17 cellular contexts compared by ENCODE assay signal in genomic region chr6:49906511-49906910, GRCh38. TPM values are rescaled to one million over a fixed set of nuclear protein-coding genes. Genes with fewer than 3 reads are reported as not detected.
A peak's percentile ranks its signal among the peaks of the same experiment; 100 is the strongest.
DNase-seq lines count a peak whose midpoint lies in the region; ATAC-seq and TF ChIP-seq lines count a peak whose summit lies in the region.
"Had no signal": no experiment of that assay in that cellular context is flagged by ENCODE, and none has a peak within 500 bp of the region (broad histone marks: within the 10 kb centered on the region; RNA-seq: fewer than 3 reads in every experiment).

No MANE protein-coding gene starts in this region.

- no peak for TF ChIP-seq POLR2A in breast epithelium (IDR thresholded peaks at IDR 0.05)

- no peak overlapping the region for H3K4me3 Mint-ChIP-seq in MCF 10A (ENCODE audit: unreplicated experiment)
- H3K4me3 Mint-ChIP-seq in glutamatergic neuron (ENCODE audit: unreplicated experiment): peak overlapping the region; percentile 34
- no peak overlapping the region for H3K4me3 Mint-ChIP-seq in activated CD4-positive, alpha-beta memory T cell treated with anti-CD3 and anti-CD28 coated beads for 36 hours
- H3K4me3 Mint-ChIP-seq: endodermal cell; stimulated activated effector memory CD8-positive, alpha-beta T cell treated with anti-CD3 and anti-CD28 coated beads, Interleukin-12 subunit alpha, Interleukin-12 subunit beta, amount 100 ng/mL, for 72 hours; T-cell had no signal

- DNase-seq in MCF 10A (ENCODE audit: unreplicated experiment) (peak; percentile 53), breast epithelium (ENCODE audit: low spot score in 2 of 2) (no peak), NCI-H524 treated with DMSO at 0.1 percent for 48 hours (lab: John Stamatoyannopoulos, UW) (peak; percentile 48), glutamatergic neuron (peak; percentile 70), NCI-H1417 treated with DMSO at 0.1 percent for 48 hours (lab: John Stamatoyannopoulos, UW) (no peak)
- DNase-seq in activated CD4-positive, alpha-beta memory T cell treated with anti-CD3 and anti-CD28 coated beads for 36 hours: no peak
- DNase-seq: endodermal cell, NCI-H1105 treated with DMSO at 0.1 percent for 48 hours, pancreas, T-cell, transverse colon had no signal

- H3K4me3 ChIP-seq in breast epithelium: no peak overlapping the region
- H3K4me3 ChIP-seq: pancreas, transverse colon had no signal

- CTCF ChIA-PET in MCF 10A (lab: Yijun Ruan, JAX): interaction anchor here (0.6 kb wide), 1 partner anchor 374 kb away, joined by 3 read pairs; no protein-coding TSS in a partner anchor
- CTCF ChIA-PET in activated CD4-positive, alpha-beta memory T cell treated with anti-CD3 and anti-CD28 coated beads for 36 hours (lab: Charles Lee): interaction anchor here (0.7 kb wide), 1 partner anchor 428 kb away, joined by 3 read pairs; no protein-coding TSS in a partner anchor

- H3K36me3 Mint-ChIP-seq in MCF 10A (ENCODE audit: insufficient read depth, unreplicated experiment): no peaks in the 10 kb centered on the region
- peaks cover 4% of the 10 kb centered on the region for H3K36me3 Mint-ChIP-seq in glutamatergic neuron (ENCODE audit: unreplicated experiment)
- H3K36me3 Mint-ChIP-seq in activated CD4-positive, alpha-beta memory T cell treated with anti-CD3 and anti-CD28 coated beads for 36 hours: no peaks in the 10 kb centered on the region
- H3K36me3 Mint-ChIP-seq: stimulated activated effector memory CD8-positive, alpha-beta T cell treated with anti-CD3 and anti-CD28 coated beads, Interleukin-12 subunit alpha, Interleukin-12 subunit beta, amount 100 ng/mL, for 72 hours; T-cell had no signal

- no peak for TF ChIP-seq CTCF in MCF 10A (IDR thresholded peaks at IDR 0.05; ENCODE audit: unreplicated experiment)
- no peak for TF ChIP-seq CTCF in breast epithelium (IDR thresholded peaks at IDR 0.05)
- TF ChIP-seq CTCF in glutamatergic neuron (IDR thresholded peaks at IDR 0.05; ENCODE audit: partially characterized antibody, unreplicated experiment): no peak

- no peaks in the 10 kb centered on the region for H3K4me1 ChIP-seq in breast epithelium
- H3K4me1 ChIP-seq: pancreas, transverse colon had no signal

- intact Hi-C loops in MCF 10A (cut with micrococcal nuclease) (no loop called here), breast epithelium (cut with DNase I; ENCODE audit: low total_unique reads) (no loop called here)
- intact Hi-C loops in activated CD4-positive, alpha-beta memory T cell treated with anti-CD3 and anti-CD28 coated beads for 36 hours (cut with micrococcal nuclease): no loop called here

- H3K27ac ChIP-seq in breast epithelium: no peak overlapping the region
- H3K27ac ChIP-seq: pancreas, transverse colon had no signal

- POLR2A ChIA-PET in MCF 10A (lab: Yijun Ruan, JAX): interaction anchor here (1.2 to 1.4 kb wide), 2 partner anchors 8 to 10 kb away, joined by 3 to 4 read pairs; no protein-coding TSS in a partner anchor
- POLR2A ChIA-PET in activated CD4-positive, alpha-beta memory T cell treated with anti-CD3 and anti-CD28 coated beads for 36 hours (lab: Charles Lee): no interaction called here

- H3K27ac Mint-ChIP-seq in MCF 10A (ENCODE audit: low read depth, unreplicated experiment) (peak overlapping the region; percentile 43), glutamatergic neuron (ENCODE audit: unreplicated experiment) (peak overlapping the region; percentile 97)
- H3K27ac Mint-ChIP-seq in activated CD4-positive, alpha-beta memory T cell treated with anti-CD3 and anti-CD28 coated beads for 36 hours: no peak overlapping the region
- H3K27ac Mint-ChIP-seq: endodermal cell; stimulated activated effector memory CD8-positive, alpha-beta T cell treated with anti-CD3 and anti-CD28 coated beads, Interleukin-12 subunit alpha, Interleukin-12 subunit beta, amount 100 ng/mL, for 72 hours; T-cell had no signal

- H3K9me3 Mint-ChIP-seq in MCF 10A (ENCODE audit: unreplicated experiment) (no peaks in the 10 kb centered on the region), glutamatergic neuron (ENCODE audit: unreplicated experiment) (peaks cover 8% of the 10 kb centered on the region)
- H3K9me3 Mint-ChIP-seq in activated CD4-positive, alpha-beta memory T cell treated with anti-CD3 and anti-CD28 coated beads for 36 hours: no peaks in the 10 kb centered on the region
- H3K9me3 Mint-ChIP-seq: endodermal cell had no signal

- no peaks in the 10 kb centered on the region for H3K4me1 Mint-ChIP-seq in MCF 10A (ENCODE audit: insufficient read depth, unreplicated experiment)
- H3K4me1 Mint-ChIP-seq in glutamatergic neuron (ENCODE audit: low read depth, unreplicated experiment): peaks cover 42% of the 10 kb centered on the region
- H3K4me1 Mint-ChIP-seq in activated CD4-positive, alpha-beta memory T cell treated with anti-CD3 and anti-CD28 coated beads for 36 hours (ENCODE audit: low read depth): no peaks in the 10 kb centered on the region
- H3K4me1 Mint-ChIP-seq: stimulated activated effector memory CD8-positive, alpha-beta T cell treated with anti-CD3 and anti-CD28 coated beads, Interleukin-12 subunit alpha, Interleukin-12 subunit beta, amount 100 ng/mL, for 72 hours; T-cell had no signal

- H3K9me3 ChIP-seq in breast epithelium: no peaks in the 10 kb centered on the region
- H3K9me3 ChIP-seq: pancreas, transverse colon had no signal

- H3K36me3 ChIP-seq in breast epithelium: no peaks in the 10 kb centered on the region
- H3K36me3 ChIP-seq: pancreas, transverse colon had no signal

- H3K27me3 ChIP-seq in breast epithelium: no peaks in the 10 kb centered on the region
- H3K27me3 ChIP-seq: transverse colon had no signal

- no TSS peak for BruUV-seq in MCF 10A (replicated peaks; lab: Mats Ljungman, UMichigan)

- ATAC-seq in HG03521 (IDR thresholded peaks at IDR 0.05; ENCODE audit: unreplicated experiment) (no peak), HG03520 (IDR thresholded peaks at IDR 0.05; ENCODE audit: unreplicated experiment) (no peak)
- ATAC-seq: pancreas; stimulated activated effector memory CD8-positive, alpha-beta T cell treated with anti-CD3 and anti-CD28 coated beads, Interleukin-12 subunit alpha, Interleukin-12 subunit beta, amount 100 ng/mL, for 72 hours; T-cell had no signal

- peaks cover 22% of the 10 kb centered on the region for H3K27me3 Mint-ChIP-seq in MCF 10A (ENCODE audit: insufficient read depth, unreplicated experiment)
- peaks cover 5% of the 10 kb centered on the region for H3K27me3 Mint-ChIP-seq in glutamatergic neuron (ENCODE audit: unreplicated experiment)
- H3K27me3 Mint-ChIP-seq in activated CD4-positive, alpha-beta memory T cell treated with anti-CD3 and anti-CD28 coated beads for 36 hours: no peaks in the 10 kb centered on the region
- H3K27me3 Mint-ChIP-seq: T-cell had no signal

RNA-seq across cellular contexts. Expression of gene CRISP1, which starts 40.2 kb away (rescaled TPM):
- total RNA-seq in MCF 10A (2022) (not detected in 2 replicates), breast epithelium (not detected), glutamatergic neuron (ENCODE audit: unreplicated experiment) (not detected)
- not detected for total RNA-seq in activated CD4-positive, alpha-beta memory T cell treated with anti-CD3 and anti-CD28 coated beads for 36 hours
- total RNA-seq: A673, chondrocyte, endodermal cell, NCI-H460, pancreas, T-cell, transverse colon had no signal

RNA-seq across cellular contexts. Expression of gene DEFB114, which starts 57.5 kb away (rescaled TPM):
- total RNA-seq in MCF 10A (2022) (not detected in 2 replicates), breast epithelium (not detected), glutamatergic neuron (ENCODE audit: unreplicated experiment) (not detected)
- not detected for total RNA-seq in activated CD4-positive, alpha-beta memory T cell treated with anti-CD3 and anti-CD28 coated beads for 36 hours
- total RNA-seq: A673, chondrocyte, endodermal cell, NCI-H460, pancreas, T-cell, transverse colon had no signal

Comparison
In these comparisons a context has a peak if more than half of its experiments do, and no peak if none do; other contexts are left out.
1. DNase-seq: peak in MCF 10A (single experiment), NCI-H524 treated with DMSO at 0.1 percent for 48 hours (single experiment) and glutamatergic neuron (single experiment); none in breast epithelium (0 of 2), NCI-H1417 treated with DMSO at 0.1 percent for 48 hours (single experiment) and activated CD4-positive, alpha-beta memory T cell treated with anti-CD3 and anti-CD28 coated beads for 36 hours (single experiment).